11 cellular contexts compared by ENCODE assay signal in genomic region chr9:92974161-92974661, GRCh38. TPM values are rescaled to one million over a fixed set of nuclear protein-coding genes. Genes with fewer than 3 reads are reported as not detected.
DNase-seq lines count a peak whose midpoint lies in the region; ATAC-seq and TF ChIP-seq lines count a peak whose summit lies in the region.
"Had no signal": no experiment of that assay in that cellular context is flagged by ENCODE, and none has a peak within 500 bp of the region (broad histone marks: within the 10 kb centered on the region; RNA-seq: fewer than 3 reads in every experiment).

No MANE protein-coding gene starts in this region.

- H3K14ac ChIP-seq in trophoblast cell (ENCODE audit: low read length): peak overlapping the region; percentile 93

- H3K4me1 Mint-ChIP-seq in T-helper 17 cell: peaks cover 72% of the 10 kb centered on the region

- peak overlapping the region; percentile 88 for H3K18ac ChIP-seq in trophoblast cell (ENCODE audit: low read length)

- no peak for TF ChIP-seq CTCF in GM13976 (IDR thresholded peaks at IDR 0.05; ENCODE audit: borderline replicate concordance, control extremely low read depth, extremely low read depth, insufficient read depth, missing control alignments)

- peak overlapping the region; percentile 31 for H3K4me3 Mint-ChIP-seq in T-helper 17 cell

- peak overlapping the region; percentile 92 for H2BK5ac ChIP-seq in trophoblast cell (ENCODE audit: low read depth, low read length, poor library complexity)

- DNase-seq in ELF-1 (ENCODE audit: low read depth, low spot score) (peak; percentile 77), T-helper 17 cell (no peak), islet precursor cell (peak; percentile 87), trophoblast cell (peak; percentile 76 to 92), mucosa of gallbladder (ENCODE audit: low spot score) (no peak), GM13976 (ENCODE audit: low spot score) (no peak)
- DNase-seq in stimulated activated CD4-positive, alpha-beta T cell treated with anti-CD3 and anti-CD28 coated beads, Interleukin-4, amount 100 ng/mL, for 4 hours: no peak
- DNase-seq: left ventricle myocardium superior; MG63; retina; stimulated activated CD4-positive, alpha-beta T cell treated with anti-CD3 and anti-CD28 coated beads, Interleukin-4, amount 100 ng/mL, for 1 hour had no signal

- peak overlapping the region; percentile 82 for H4K8ac ChIP-seq in trophoblast cell (ENCODE audit: low read depth, low read length)

- peak overlapping the region; percentile 37 for H3K4me3 ChIP-seq in trophoblast cell (ENCODE audit: low read depth, low read length)
- H3K4me3 ChIP-seq: MG63 had no signal

- H3K36me3 ChIP-seq in trophoblast cell (ENCODE audit: control insufficient read depth in 1 of 2, insufficient read depth in 2 of 2, low read length in 2 of 2): peaks cover 0 to 3% of the 10 kb centered on the region in 2 experiments
- H3K36me3 ChIP-seq: MG63 had no signal

- H2BK120ac ChIP-seq in trophoblast cell (ENCODE audit: insufficient read depth, low read length, poor library complexity): peak overlapping the region; percentile 87

- no peak for ATAC-seq in T-helper 17 cell
- ATAC-seq: left ventricle myocardium superior had no signal

- no peak overlapping the region for H3K23ac ChIP-seq in trophoblast cell (ENCODE audit: low read length)

- peak overlapping the region; percentile 92 for H3K27ac ChIP-seq in trophoblast cell (ENCODE audit: low read depth, low read length)

- H4K91ac ChIP-seq in trophoblast cell (ENCODE audit: low read depth, low read length): peak overlapping the region; percentile 98

- peak overlapping the region; percentile 94 for H2BK12ac ChIP-seq in trophoblast cell (ENCODE audit: low read length)

- H3K36me3 Mint-ChIP-seq in T-helper 17 cell (ENCODE audit: low read depth): peaks cover 9% of the 10 kb centered on the region

- H3K4ac ChIP-seq in trophoblast cell (ENCODE audit: low read depth, low read length): peak overlapping the region; percentile 80

- peak overlapping the region; percentile 53 for H3K4me2 ChIP-seq in trophoblast cell (ENCODE audit: low read length)

- in situ Hi-C loops in GM13976 (cut with MboI; ENCODE audit: low sequenced_read_pairs, unreplicated experiment): no loop called here

- no peaks in the 10 kb centered on the region for H3K27me3 ChIP-seq in trophoblast cell (ENCODE audit: insufficient read depth, low read length)
- H3K27me3 ChIP-seq: MG63 had no signal

- H2AK5ac ChIP-seq in trophoblast cell (ENCODE audit: low read length): peak overlapping the region; percentile 88

- no peak overlapping the region for H3K9ac ChIP-seq in trophoblast cell (ENCODE audit: low read length)

- H3K9me3 ChIP-seq in T-helper 17 cell (ENCODE audit: control insufficient read depth, low read length, poor library complexity, severe bottlenecking) (no peaks in the 10 kb centered on the region), trophoblast cell (ENCODE audit: insufficient read depth, low read depth, low read length) (no peaks in the 10 kb centered on the region)
- H3K9me3 ChIP-seq: MG63 had no signal

- H4K12ac ChIP-seq in trophoblast cell (ENCODE audit: low read depth, low read length): no peak overlapping the region

- peak overlapping the region; percentile 100 for H3K27ac Mint-ChIP-seq in T-helper 17 cell

- H3K4me1 ChIP-seq in trophoblast cell (ENCODE audit: control insufficient read depth in 1 of 2, insufficient read depth in 2 of 2, low read length in 2 of 2): peaks cover 42 to 44% of the 10 kb centered on the region in 2 experiments

- H3K27me3 Mint-ChIP-seq in T-helper 17 cell: no peaks in the 10 kb centered on the region

- H2AFZ ChIP-seq in trophoblast cell (ENCODE audit: insufficient read depth, low read length, poor library complexity): peak overlapping the region; percentile 19

- H3K79me2 ChIP-seq in trophoblast cell (ENCODE audit: control insufficient read depth, insufficient read depth, low read length, poor library complexity): peaks cover 12% of the 10 kb centered on the region

- peaks cover 37% of the 10 kb centered on the region for H3K79me1 ChIP-seq in trophoblast cell (ENCODE audit: low read length)

- no CpG with 5 or more reads among the region's 10 CpGs for WGBS in trophoblast cell (ENCODE audit: extremely low coverage, insufficient coverage, insufficient read length)

RNA-seq across cellular contexts. Expression of gene FGD3, which starts 26.9 kb away (rescaled TPM):
- total RNA-seq in T-helper 17 cell: 100 to 1,000 TPM; 142 to 160 TPM
- polyA plus RNA-seq in trophoblast cell (2013): 3.2 and 3.7 TPM in 2 replicates
- 8.2 TPM for total RNA-seq in mucosa of gallbladder

Comparison
In these comparisons a context has a peak if more than half of its experiments do, and no peak if none do; other contexts are left out.
1. DNase-seq: peak in ELF-1 (single experiment), islet precursor cell (single experiment) and trophoblast cell (2 of 2); none in T-helper 17 cell (0 of 3), mucosa of gallbladder (single experiment), stimulated activated CD4-positive, alpha-beta T cell treated with anti-CD3 and anti-CD28 coated beads, Interleukin-4, amount 100 ng/mL, for 4 hours (0 of 2) and GM13976 (single experiment).
2. RNA of gene FGD3, which starts 26.9 kb away (total RNA-seq): 142 to 160 TPM in T-helper 17 cell; 8.2 TPM in mucosa of gallbladder (single experiment); every median in the first group is over 10 times any median in the second.